In the genomic region with DNA sequence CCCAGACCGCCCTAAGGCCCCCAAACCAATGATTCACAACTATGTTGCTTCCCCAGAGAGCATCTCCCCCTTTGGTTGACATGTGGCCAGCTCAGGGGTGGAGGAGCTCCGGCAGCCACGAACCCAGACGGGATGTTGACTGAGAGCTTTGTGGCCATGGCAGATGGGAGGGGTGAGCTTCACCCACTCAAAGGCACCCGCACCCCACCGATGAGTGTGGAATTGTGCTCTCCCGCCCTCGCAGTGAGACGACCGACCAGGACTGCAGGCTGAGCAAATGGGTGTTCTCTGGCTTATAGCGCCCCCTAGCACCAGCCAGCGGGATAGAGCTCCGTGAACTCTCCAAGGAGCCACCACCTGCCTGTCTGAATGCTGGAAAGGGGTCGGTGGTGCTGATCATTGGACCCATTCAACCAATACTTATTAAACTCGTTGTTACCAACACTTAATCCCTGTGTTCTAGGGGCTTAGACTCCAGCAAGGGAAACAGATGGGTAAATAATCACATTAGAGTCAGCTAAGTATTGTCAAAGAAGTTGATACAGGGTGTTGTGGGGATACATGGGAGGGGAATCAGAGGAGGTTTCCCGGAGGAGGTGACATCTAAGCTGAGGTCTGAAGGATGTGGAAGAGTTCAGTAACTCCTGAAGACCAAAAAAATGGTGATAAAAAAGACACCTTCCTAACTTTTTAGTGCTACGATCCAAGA, we compare ENCODE assay signal across 8 cellular contexts. TPM values are rescaled to one million over a fixed set of nuclear protein-coding genes. Genes with fewer than 3 reads are reported as not detected.
DNase-seq lines count a peak whose midpoint lies in the region; ATAC-seq and TF ChIP-seq lines count a peak whose summit lies in the region.

No MANE protein-coding gene starts in this region.

- peak overlapping the region; percentile 40 for H3K27ac ChIP-seq in cingulate gyrus (ENCODE audit: low read depth, low read length)
- H3K27ac ChIP-seq in right lobe of liver: no peak overlapping the region

- peaks cover 0 to 4% (median 0%) of the 10 kb centered on the region in 4 donors for H3K4me1 ChIP-seq in right lobe of liver

- H3K9me3 ChIP-seq in right lobe of liver: no peaks in the 10 kb centered on the region

- H3K4me3 ChIP-seq in right lobe of liver: no peak overlapping the region

- no peaks in the 10 kb centered on the region for H3K27me3 ChIP-seq in right lobe of liver

- WGBS in right lobe of liver (ENCODE audit: insufficient coverage, low coverage, low lambda C conversion rate, missing lambda C conversion rate): 6% methylated on average over 17 of the region's 17 CpGs

- no peaks in the 10 kb centered on the region for H3K36me3 ChIP-seq in right lobe of liver

- no peak for TF ChIP-seq POLR2A in right lobe of liver (IDR thresholded peaks at IDR 0.05)

- peak; percentile 81 to 94 (median 90) for TF ChIP-seq CTCF in right lobe of liver (IDR thresholded peaks at IDR 0.05)

- ATAC-seq in right lobe of liver: peak; percentile 65 to 75 (median 72)
- ATAC-seq in HG02884 (IDR thresholded peaks at IDR 0.05; ENCODE audit: unreplicated experiment): no peak

- DNase-seq in G401 (ENCODE audit: low spot score): peak; percentile 22
- peak; percentile 31 for DNase-seq in NCI-H1092 (lab: John Stamatoyannopoulos, UW)
- DNase-seq in activated CD4-positive, alpha-beta T cell treated with anti-CD3 and anti-CD28 coated beads for 48 hours: peak; percentile 74
- peak; percentile 67 to 82 (median 76) for DNase-seq in right lobe of liver
- peak; percentile 22 to 33 (median 31) for DNase-seq in stimulated activated CD4-positive, alpha-beta T cell treated with anti-CD3 and anti-CD28 coated beads, TNF-alpha, amount 100 ng/mL, for 48 hours (ENCODE audit: low read depth in 3 of 3)
- DNase-seq in HCEC 1CT: no peak

- in situ Hi-C loops in G401 (cut with HindIII; ENCODE audit: low sequenced_read_pairs): no loop called here

- intact Hi-C loops in right lobe of liver (cut with DNase I): loop anchor here (2.0 to 5.0 kb wide), 3 partner anchors 138 to 270 kb away; no protein-coding TSS in a partner anchor

RNA-seq across cellular contexts. Expression of a gene that starts 4.5 kb away (rescaled TPM):
- not detected in 2 replicates for total RNA-seq in G401 (2014; rRNA removed; shearing (Covaris generic))
- 10 to 100 TPM; 21.9 to 58.6 (median 52.7) TPM for total RNA-seq in right lobe of liver

Comparison
In these comparisons a context has a peak if more than half of its experiments do, and no peak if none do; other contexts are left out.
1. RNA of a gene that starts 4.5 kb away (total RNA-seq): 21.9 to 58.6 TPM in right lobe of liver; not detected in G401; every median in the first group is over 10 times any median in the second.